ENCODE assay signal across 17 cellular contexts in genomic region chr6:168571268-168571667, GRCh38.
DNase-seq lines count a peak whose midpoint lies in the region; ATAC-seq and TF ChIP-seq lines count a peak whose summit lies in the region.
"Had no signal": no experiment of that assay in that cellular context is flagged by ENCODE, and none has a peak within 500 bp of the region (broad histone marks: within the 10 kb centered on the region; RNA-seq: fewer than 3 reads in every experiment).

No MANE protein-coding gene starts in this region.

- H3K4me3 ChIP-seq in right atrium auricular region (no peak overlapping the region), heart right ventricle (no peak overlapping the region), stomach smooth muscle (ENCODE audit: low read length in 2 of 2) (no peak overlapping the region), testis (no peak overlapping the region)
- H3K4me3 ChIP-seq: A549; BLaER1 treated with 17β-estradiol and CSF1 and Interleukin-3, amounts not matched to agents 10 nM and 100 nM had no signal

- TF ChIP-seq CTCF in right atrium auricular region (IDR thresholded peaks at IDR 0.05) (no peak), heart right ventricle (IDR thresholded peaks at IDR 0.05) (no peak), testis (IDR thresholded peaks at IDR 0.05) (no peak)

- peak; percentile 34 for DNase-seq in right atrium auricular region (ENCODE audit: low spot score)
- DNase-seq in heart right ventricle, result no peak
- DNase-seq in testis, result no peak
- no peak for DNase-seq in activated CD4-positive, alpha-beta T cell treated with anti-CD3 and anti-CD28 coated beads, Interleukin-2, amount 10 ng/mL, durations not matched to agents 24 days and 14 days
- DNase-seq: AML-193; Caco-2; Calu3; CD4-positive, alpha-beta T cell; CD8-positive, alpha-beta T cell; DMS79 treated with DMSO at 0.1 percent for 48 hours; GF-D8 had no signal

- ATAC-seq in heart right ventricle, result no peak
- ATAC-seq: A549; CD8-positive, alpha-beta T cell had no signal

- H3K9me3 ChIP-seq in right atrium auricular region (no peaks in the 10 kb centered on the region), heart right ventricle (no peaks in the 10 kb centered on the region), stomach smooth muscle (ENCODE audit: control insufficient read depth in 2 of 2, low read length in 2 of 2) (no peaks in the 10 kb centered on the region), testis (no peaks in the 10 kb centered on the region)
- H3K9me3 ChIP-seq: A549; BLaER1 treated with 17β-estradiol and CSF1 and Interleukin-3, amounts not matched to agents 10 nM and 100 nM; Caco-2 had no signal

- H3K27me3 ChIP-seq in right atrium auricular region (no peaks in the 10 kb centered on the region), heart right ventricle (peaks cover 0 to 16% (median 8%) of the 10 kb centered on the region in 7 donors), stomach smooth muscle (ENCODE audit: control insufficient read depth in 1 of 2, insufficient read depth in 2 of 2, low read length in 2 of 2) (no peaks in the 10 kb centered on the region), testis (no peaks in the 10 kb centered on the region)
- H3K27me3 ChIP-seq: BLaER1 treated with 17β-estradiol and CSF1 and Interleukin-3, amounts not matched to agents 10 nM and 100 nM had no signal

- H3K27me3 Mint-ChIP-seq in activated CD4-positive, alpha-beta T cell treated with anti-CD3 and anti-CD28 coated beads, Interleukin-2, amount 10 ng/mL, durations not matched to agents 24 days and 14 days, result no peaks in the 10 kb centered on the region
- H3K27me3 Mint-ChIP-seq: B cell had no signal

- H3K9ac ChIP-seq in stomach smooth muscle (ENCODE audit: low read length in 2 of 2), result no peak overlapping the region
- H3K9ac ChIP-seq: BLaER1 treated with 17β-estradiol and CSF1 and Interleukin-3, amounts not matched to agents 10 nM and 100 nM had no signal

- TF ChIP-seq POLR2A in testis (IDR thresholded peaks at IDR 0.05), result no peak

- intact Hi-C loops in heart right ventricle (cut with DNase I), result loop anchor here in 1 of 10 donors (10.0 kb wide), 1 partner anchor 106 kb away; no protein-coding TSS in a partner anchor
- intact Hi-C loops in testis (cut with DNase I; ENCODE audit: low total_unique reads), result no loop called here
- intact Hi-C loops in activated CD4-positive, alpha-beta T cell treated with anti-CD3 and anti-CD28 coated beads, Interleukin-2, amount 10 ng/mL, durations not matched to agents 24 days and 14 days (cut with micrococcal nuclease), result no loop called here

- H3K36me3 Mint-ChIP-seq in activated CD4-positive, alpha-beta T cell treated with anti-CD3 and anti-CD28 coated beads, Interleukin-2, amount 10 ng/mL, durations not matched to agents 24 days and 14 days (ENCODE audit: low read depth), result no peaks in the 10 kb centered on the region
- H3K36me3 Mint-ChIP-seq: CD8-positive, alpha-beta T cell had no signal

- WGBS in heart right ventricle, 2 donors, result 95 to 96% methylated on average over 19 of the region's 19 CpGs
- 58 to 77% methylated on average over 19 of the region's 19 CpGs for WGBS in testis, 2 donors

- no peak overlapping the region for H3K4me3 Mint-ChIP-seq in activated CD4-positive, alpha-beta T cell treated with anti-CD3 and anti-CD28 coated beads, Interleukin-2, amount 10 ng/mL, durations not matched to agents 24 days and 14 days
- H3K4me3 Mint-ChIP-seq: B cell; CD4-positive, alpha-beta T cell; CD8-positive, alpha-beta T cell had no signal

- H3K27ac ChIP-seq in right atrium auricular region (no peak overlapping the region), heart right ventricle (no peak overlapping the region), stomach smooth muscle (ENCODE audit: low read length) (peak overlapping the region; percentile 31), testis (no peak overlapping the region)
- H3K27ac ChIP-seq: 22Rv1; A549; BLaER1 treated with 17β-estradiol and CSF1 and Interleukin-3, amounts not matched to agents 10 nM and 100 nM; C4-2B had no signal

- H3K9me3 Mint-ChIP-seq in activated CD4-positive, alpha-beta T cell treated with anti-CD3 and anti-CD28 coated beads, Interleukin-2, amount 10 ng/mL, durations not matched to agents 24 days and 14 days, result no peaks in the 10 kb centered on the region
- H3K9me3 Mint-ChIP-seq: CD4-positive, alpha-beta T cell; CD8-positive, alpha-beta T cell had no signal

- H3K4me1 Mint-ChIP-seq in activated CD4-positive, alpha-beta T cell treated with anti-CD3 and anti-CD28 coated beads, Interleukin-2, amount 10 ng/mL, durations not matched to agents 24 days and 14 days, result no peaks in the 10 kb centered on the region
- H3K4me1 Mint-ChIP-seq: B cell had no signal

- H3K27ac Mint-ChIP-seq in activated CD4-positive, alpha-beta T cell treated with anti-CD3 and anti-CD28 coated beads, Interleukin-2, amount 10 ng/mL, durations not matched to agents 24 days and 14 days, result no peak overlapping the region
- H3K27ac Mint-ChIP-seq: B cell; CD4-positive, alpha-beta T cell; CD8-positive, alpha-beta T cell had no signal

- no peaks in the 10 kb centered on the region for H3K4me1 ChIP-seq in right atrium auricular region
- peaks cover 0 to 12% (median 0%) of the 10 kb centered on the region in 9 donors for H3K4me1 ChIP-seq in heart right ventricle
- H3K4me1 ChIP-seq in stomach smooth muscle (ENCODE audit: control insufficient read depth, insufficient read depth, low read length), result peaks cover 34% of the 10 kb centered on the region
- peaks cover 25% of the 10 kb centered on the region for H3K4me1 ChIP-seq in testis
- H3K4me1 ChIP-seq: A549; BLaER1 treated with 17β-estradiol and CSF1 and Interleukin-3, amounts not matched to agents 10 nM and 100 nM; Caco-2 had no signal

- no peaks in the 10 kb centered on the region for H3K36me3 ChIP-seq in right atrium auricular region
- H3K36me3 ChIP-seq in heart right ventricle, result no peaks in the 10 kb centered on the region
- peaks cover 11 to 18% of the 10 kb centered on the region in 2 donors for H3K36me3 ChIP-seq in stomach smooth muscle (ENCODE audit: control insufficient read depth in 2 of 2, insufficient read depth in 2 of 2, low read length in 2 of 2)
- H3K36me3 ChIP-seq in testis (ENCODE audit: low read depth, missing control alignments), result no peaks in the 10 kb centered on the region
- H3K36me3 ChIP-seq: BLaER1 treated with 17β-estradiol and CSF1 and Interleukin-3, amounts not matched to agents 10 nM and 100 nM had no signal
